9 cellular contexts compared by ENCODE assay signal in genomic region chr11:3641701-3642070, GRCh38. TPM values are rescaled to one million over a fixed set of nuclear protein-coding genes. Genes with fewer than 3 reads are reported as not detected.
DNase-seq lines count a peak whose midpoint lies in the region; ATAC-seq and TF ChIP-seq lines count a peak whose summit lies in the region.
"Had no signal": no experiment of that assay in that cellular context is flagged by ENCODE, and none has a peak within 500 bp of the region (broad histone marks: within the 10 kb centered on the region; RNA-seq: fewer than 3 reads in every experiment).

TSS of gene ART5 (minus strand) at chr11:3641992. CDS start at chr11:3641862, 130 bp downstream.

- no peak for TF ChIP-seq POLR2A in vagina (IDR thresholded peaks at IDR 0.05)

- TF ChIP-seq CTCF in cardiac muscle cell (IDR thresholded peaks at IDR 0.05; ENCODE audit: low read depth, low read length) (no peak), coronary artery (IDR thresholded peaks at IDR 0.05) (no peak), vagina (IDR thresholded peaks at IDR 0.05) (no peak)

- intact Hi-C loops in left cardiac atrium (cut with DNase I) (no loop called here), vagina (cut with DNase I) (no loop called here)

- H3K4me1 ChIP-seq in cardiac muscle cell (ENCODE audit: low read depth) (peaks cover 6% of the 10 kb centered on the region), muscle layer of duodenum (ENCODE audit: control insufficient read depth in 1 of 2, insufficient read depth in 2 of 2, low read length in 2 of 2) (peaks cover 6 to 17% of the 10 kb centered on the region in 2 donors), vagina (peaks cover 17% of the 10 kb centered on the region)
- H3K4me1 ChIP-seq: foreskin keratinocyte had no signal

- DNase-seq in cardiac muscle cell (ENCODE audit: low read depth in 1 of 2, low spot score in 1 of 2) (no peak), left cardiac atrium (no peak), coronary artery (ENCODE audit: low spot score) (no peak), vagina (ENCODE audit: extremely low spot score in 2 of 2) (no peak), superior temporal gyrus (ENCODE audit: extremely low spot score) (no peak), glomerular visceral epithelial cell (ENCODE audit: extremely low spot score) (no peak)

- H3K27ac ChIP-seq in cardiac muscle cell (peak within 1 kb of the TSS; percentile 92), coronary artery (no peak within 1 kb of the TSS), muscle layer of duodenum (ENCODE audit: low read length) (no peak within 1 kb of the TSS), vagina (peak within 1 kb of the TSS; percentile 82)
- H3K27ac ChIP-seq: foreskin keratinocyte had no signal

- no peaks in the 10 kb centered on the region for H3K27me3 ChIP-seq in cardiac muscle cell
- H3K27me3 ChIP-seq in muscle layer of duodenum (ENCODE audit: low read depth, low read length), result peaks cover 5% of the 10 kb centered on the region
- H3K27me3 ChIP-seq in vagina, result no peaks in the 10 kb centered on the region

- ATAC-seq in left cardiac atrium, result no peak
- ATAC-seq in HG03280 (IDR thresholded peaks at IDR 0.05; ENCODE audit: unreplicated experiment), result no peak

- H3K36me3 ChIP-seq in cardiac muscle cell (no peaks in the 10 kb centered on the region), muscle layer of duodenum (ENCODE audit: control insufficient read depth in 1 of 2, insufficient read depth in 2 of 2, low read length in 2 of 2) (no peaks in the 10 kb centered on the region), vagina (no peaks in the 10 kb centered on the region)

- peak within 1 kb of the TSS; percentile 43 for H3K4me3 ChIP-seq in cardiac muscle cell
- H3K4me3 ChIP-seq in coronary artery, result peak within 1 kb of the TSS; percentile 75
- peak within 1 kb of the TSS; percentile 59 to 67 for H3K4me3 ChIP-seq in muscle layer of duodenum (ENCODE audit: low read depth in 1 of 2, low read length in 2 of 2)
- H3K4me3 ChIP-seq in vagina, result peak within 1 kb of the TSS; percentile 64 to 79

- H3K9me3 ChIP-seq in cardiac muscle cell (ENCODE audit: low read depth) (no peaks in the 10 kb centered on the region), muscle layer of duodenum (ENCODE audit: control insufficient read depth in 1 of 2, low read length in 2 of 2) (no peaks in the 10 kb centered on the region), vagina (no peaks in the 10 kb centered on the region)

RNA-seq across cellular contexts. Expression of gene ART5, which starts in this region (rescaled TPM):
- 44.9 and 49.9 TPM in 2 replicates for total RNA-seq in cardiac muscle cell
- 58.7 and 75.7 TPM in 2 replicates for polyA plus RNA-seq in cardiac muscle cell
- 1 to 10 TPM in 1 of 2 donors, under 1 TPM in 1; 0.21 to 1.4 TPM for total RNA-seq in left cardiac atrium
- 3.2 TPM for total RNA-seq in vagina

Comparison
In these comparisons a context has a peak if more than half of its experiments do, and no peak if none do; other contexts are left out.
1. RNA of gene ART5 (total RNA-seq): 44.9 to 49.9 TPM in cardiac muscle cell; 3.2 TPM in vagina (single experiment) and 0.21 to 1.4 TPM in left cardiac atrium; every median in the first group is over 10 times any median in the second.
2. H3K27ac ChIP-seq: peak in cardiac muscle cell (single experiment) and vagina (single experiment); none in coronary artery (0 of 2) and muscle layer of duodenum (single experiment).
3. Peak in every context shown above with its lines, with median percentiles within 50 percentile points of each other: H3K4me3 ChIP-seq.